ENCODE assay signal across 1 cellular context in genomic region chr1:174159253-174160108, GRCh38.
A peak's percentile ranks its signal among the peaks of the same experiment; 100 is the strongest.
TF ChIP-seq lines count a peak whose summit lies in the region.

Gene RABGAP1L, plus strand, starts transcription at chr1:174159520.

TF ChIP-seq in HepG2, 621 proteins besides CTCF, POLR2A, EP300 and RAD21 (continued from another document and continues in another):
- TF ChIP-seq PRDM10 (CRISPR knock-in tag; IDR thresholded peaks at IDR 0.05; ENCODE audit: low read depth), result peak; percentile 27; the same call in 1 of the 2 replicates
- no peak for TF ChIP-seq CENPBD1 (CRISPR knock-in tag; IDR thresholded peaks at IDR 0.05; ENCODE audit: borderline replicate concordance, low read depth)
- no peak for TF ChIP-seq ZNF891 (CRISPR knock-in tag; IDR thresholded peaks at IDR 0.05)
- no peak for TF ChIP-seq ZNF33B (CRISPR knock-in tag; IDR thresholded peaks at IDR 0.05)
- TF ChIP-seq ZNF746 (CRISPR knock-in tag; IDR thresholded peaks at IDR 0.05), result peak; percentile 87; the same call in 1 of the 2 replicates
- no peak for TF ChIP-seq GATA4 (IDR thresholded peaks at IDR 0.05; ENCODE audit: borderline replicate concordance, low read depth)
- no peak; the same call in 1 of the 2 replicates for TF ChIP-seq AHR (CRISPR knock-in tag; IDR thresholded peaks at IDR 0.05)
- TF ChIP-seq RFXAP (CRISPR knock-in tag; IDR thresholded peaks at IDR 0.05; ENCODE audit: borderline replicate concordance), result peak; percentile 64; the same call in 1 of the 2 replicates
- peak; percentile 16; the same call in 1 of the 2 replicates for TF ChIP-seq POGK (CRISPR knock-in tag; conservative IDR thresholded peaks at IDR 0.05)
- peak; percentile 100 for TF ChIP-seq ZBTB14 (CRISPR knock-in tag; IDR thresholded peaks at IDR 0.05)
- TF ChIP-seq MAFG (CRISPR knock-in tag; IDR thresholded peaks at IDR 0.05), result no peak
- no peak for TF ChIP-seq SP1 (IDR thresholded peaks at IDR 0.05)
- TF ChIP-seq SP1 (CRISPR knock-in tag; IDR thresholded peaks at IDR 0.05), result peak; percentile 29
- peak; percentile 45; the same call in 1 of the 2 replicates for TF ChIP-seq ZNF512 (CRISPR knock-in tag; IDR thresholded peaks at IDR 0.05)
- peak; percentile 70; the same call in 1 of the 2 replicates for TF ChIP-seq ETS1 (CRISPR knock-in tag; IDR thresholded peaks at IDR 0.05)
- TF ChIP-seq ZNF280D (CRISPR knock-in tag; IDR thresholded peaks at IDR 0.05), result 0 out of 2 replicates have a peak, but pooled peaks have one; percentile 20
- peak; percentile 90; the same call in 1 of the 2 replicates for TF ChIP-seq MYPOP (CRISPR knock-in tag; IDR thresholded peaks at IDR 0.05)
- peak; percentile 58 for TF ChIP-seq ELF1 (CRISPR knock-in tag; IDR thresholded peaks at IDR 0.05)
- no peak for TF ChIP-seq ZNF3 (CRISPR knock-in tag; IDR thresholded peaks at IDR 0.05)
- peak; percentile 69; the same call in 1 of the 2 replicates for TF ChIP-seq ATF7-NPFF (CRISPR knock-in tag; IDR thresholded peaks at IDR 0.05; ENCODE audit: low read depth)
- peak; percentile 73; the same call in 1 of the 2 replicates for TF ChIP-seq YEATS4 (CRISPR knock-in tag; IDR thresholded peaks at IDR 0.05; ENCODE audit: borderline replicate concordance)
- TF ChIP-seq ZNF547 (CRISPR knock-in tag; IDR thresholded peaks at IDR 0.05), result peak; percentile 17; the same call in 1 of the 2 replicates
- TF ChIP-seq ZNF563 (CRISPR knock-in tag; IDR thresholded peaks at IDR 0.05), result peak; percentile 69; the same call in 1 of the 2 replicates
- no peak for TF ChIP-seq ZNF550 (CRISPR knock-in tag; IDR thresholded peaks at IDR 0.05; ENCODE audit: borderline replicate concordance)
- peak; percentile 68; the same call in 1 of the 2 replicates for TF ChIP-seq TFAP4 (IDR thresholded peaks at IDR 0.05; ENCODE audit: borderline replicate concordance, low read depth)
- 0 out of 2 replicates have a peak, but pooled peaks have one; percentile 4 for TF ChIP-seq ZFP36L1 (CRISPR knock-in tag; IDR thresholded peaks at IDR 0.05)
- TF ChIP-seq LCORL (IDR thresholded peaks at IDR 0.05), result no peak
- TF ChIP-seq LCORL (CRISPR knock-in tag; IDR thresholded peaks at IDR 0.05), result peak; percentile 44
- TF ChIP-seq ZNF691 (CRISPR knock-in tag; IDR thresholded peaks at IDR 0.05; ENCODE audit: borderline replicate concordance, low read depth), result 0 out of 2 replicates have a peak, but pooled peaks have one; percentile 42
- TF ChIP-seq RBFOX2 (IDR thresholded peaks at IDR 0.05; ENCODE audit: low read depth, low read length), result peak; percentile 91
- peak; percentile 67 for TF ChIP-seq ARNT2 (CRISPR knock-in tag; IDR thresholded peaks at IDR 0.05; ENCODE audit: low read depth)
- TF ChIP-seq IRF2 (CRISPR knock-in tag; IDR thresholded peaks at IDR 0.05), result peak; percentile 29; the same call in 1 of the 2 replicates
- peak; percentile 73; the same call in 1 of the 2 replicates for TF ChIP-seq GFI1 (CRISPR knock-in tag; IDR thresholded peaks at IDR 0.05; ENCODE audit: borderline replicate concordance)
- peak; percentile 23; the same call in 1 of the 2 replicates for TF ChIP-seq MIER3 (CRISPR knock-in tag; IDR thresholded peaks at IDR 0.05; ENCODE audit: borderline replicate concordance)
- no peak for TF ChIP-seq ATF4 (CRISPR knock-in tag; IDR thresholded peaks at IDR 0.05)
- TF ChIP-seq KDM5A (IDR thresholded peaks at IDR 0.05; ENCODE audit: borderline replicate concordance, low read length), result peak; percentile 49; the same call in 1 of the 2 replicates
- TF ChIP-seq MYC (CRISPR knock-in tag; IDR thresholded peaks at IDR 0.05; ENCODE audit: borderline replicate concordance), result peak; percentile 56; the same call in 1 of the 2 replicates
- no peak for TF ChIP-seq TBL1XR1 (IDR thresholded peaks at IDR 0.05; ENCODE audit: borderline replicate concordance, low read length, partially characterized antibody)
- TF ChIP-seq ZFY (CRISPR knock-in tag; IDR thresholded peaks at IDR 0.05), result peak; percentile 63
- no peak for TF ChIP-seq SMYD3 (CRISPR knock-in tag; IDR thresholded peaks at IDR 0.05)
- TF ChIP-seq SRF (IDR thresholded peaks at IDR 0.05; ENCODE audit: low read depth, low read length), result no peak
